Comparison of ENCODE assay signal across 14 cellular contexts in genomic region chr11:46356911-46357482, GRCh38. TPM values are rescaled to one million over a fixed set of nuclear protein-coding genes. Genes with fewer than 3 reads are reported as not detected.
A peak's percentile ranks its signal among the peaks of the same experiment; 100 is the strongest.
DNase-seq lines count a peak whose midpoint lies in the region; ATAC-seq and TF ChIP-seq lines count a peak whose summit lies in the region.
"Had no signal": no experiment of that assay in that cellular context is flagged by ENCODE, and none has a peak within 500 bp of the region (broad histone marks: within the 10 kb centered on the region; RNA-seq: fewer than 3 reads in every experiment).

No MANE protein-coding gene starts in this region.

- no peaks in the 10 kb centered on the region for H3K9me3 Mint-ChIP-seq in activated naive CD8-positive, alpha-beta T cell (ENCODE audit: low read depth)

- peaks cover 77% of the 10 kb centered on the region for H3K4me1 Mint-ChIP-seq in activated naive CD8-positive, alpha-beta T cell (ENCODE audit: low read depth)

- peaks cover 3% of the 10 kb centered on the region for H3K36me3 Mint-ChIP-seq in activated naive CD8-positive, alpha-beta T cell

- H3K27me3 Mint-ChIP-seq in activated naive CD8-positive, alpha-beta T cell: no peaks in the 10 kb centered on the region

- H3K4me3 ChIP-seq in foreskin fibroblast (ENCODE audit: low read depth in 1 of 2, low read length in 2 of 2): no peak overlapping the region

- DNase-seq in A172 (ENCODE audit: low spot score) (peak; percentile 44), HuH-7 (ENCODE audit: low spot score) (peak; percentile 76), foreskin fibroblast (peak; percentile 74 to 78), anterior cingulate cortex (lab: John Stamatoyannopoulos, UW) (no peak), cerebellum (ENCODE audit: low spot score) (no peak)
- DNase-seq: activated T-cell treated with anti-CD3 and anti-CD28 coated beads for 4 hours; BE2C; NCI-H1694 treated with DMSO at 0.1 percent for 48 hours; stimulated activated CD4-positive, alpha-beta T cell treated with anti-CD3 and anti-CD28 coated beads, Interleukin-12 subunit alpha, Interleukin-12 subunit beta, amount 100 ng/mL, for 4 hours; T-helper 1 cell had no signal

- peak overlapping the region; percentile 80 for H3K27ac Mint-ChIP-seq in activated naive CD8-positive, alpha-beta T cell

- TF ChIP-seq CTCF in foreskin fibroblast (IDR thresholded peaks at IDR 0.05; ENCODE audit: low read depth, low read length): no peak

- no peak for ATAC-seq in HG02981 (IDR thresholded peaks at IDR 0.05; ENCODE audit: unreplicated experiment)
- ATAC-seq in GM21717 (IDR thresholded peaks at IDR 0.05; ENCODE audit: unreplicated experiment): no peak

- peak overlapping the region; percentile 20 for H3K4me3 Mint-ChIP-seq in activated naive CD8-positive, alpha-beta T cell

RNA-seq across cellular contexts. Expression of gene DGKZ, which starts 9.7 kb away (rescaled TPM):
- total RNA-seq in A172 (2014; rRNA removed; shearing (Covaris generic)): 88.1 and 89.0 TPM in 2 replicates
- 48.1 TPM for total RNA-seq in cerebellum

RNA-seq across cellular contexts. Expression of gene MDK, which starts 24.5 kb away (rescaled TPM):
- 8.9 and 13.3 TPM in 2 replicates for total RNA-seq in A172 (2014; rRNA removed; shearing (Covaris generic))
- 46.8 TPM for total RNA-seq in cerebellum

RNA-seq across cellular contexts. Expression of gene CHRM4, which starts 34.6 kb away (rescaled TPM):
- total RNA-seq in A172 (2014; rRNA removed; shearing (Covaris generic)): 4.0 and 5.5 TPM in 2 replicates
- total RNA-seq in cerebellum: 2.6 TPM
- total RNA-seq: lung microvascular endothelial cell had no signal

Comparison
In these comparisons a context has a peak if more than half of its experiments do, and no peak if none do; other contexts are left out.
1. DNase-seq: peak in A172 (single experiment), HuH-7 (single experiment) and foreskin fibroblast (2 of 2); none in anterior cingulate cortex (0 of 58) and cerebellum (single experiment).